In genomic region chr16:88045820-88046303, GRCh38 we compare ENCODE assay signal across 10 cellular contexts.
DNase-seq lines count a peak whose midpoint lies in the region; ATAC-seq and TF ChIP-seq lines count a peak whose summit lies in the region.
"Had no signal": no experiment of that assay in that cellular context is flagged by ENCODE, and none has a peak within 500 bp of the region (broad histone marks: within the 10 kb centered on the region; RNA-seq: fewer than 3 reads in every experiment).

No MANE protein-coding gene starts in this region.

- H3K36me3 Mint-ChIP-seq in central memory CD8-positive, alpha-beta T cell (ENCODE audit: insufficient read depth), result peaks cover 20% of the 10 kb centered on the region
- H3K36me3 Mint-ChIP-seq in Calu3 (ENCODE audit: insufficient read depth, unreplicated experiment), result peaks cover 4% of the 10 kb centered on the region

- ATAC-seq in GM19397 (IDR thresholded peaks at IDR 0.05; ENCODE audit: unreplicated experiment) (peak; percentile 58), HG03064 (IDR thresholded peaks at IDR 0.05; ENCODE audit: low read depth, unreplicated experiment) (peak; percentile 65), HG03025 (IDR thresholded peaks at IDR 0.05; ENCODE audit: low FRiP score, unreplicated experiment) (no peak)
- peak; percentile 68 for ATAC-seq in central memory CD8-positive, alpha-beta T cell (replicated peaks; ENCODE audit: extremely low read depth, poor library complexity, severe bottlenecking)

- no peak overlapping the region for H3K27ac Mint-ChIP-seq in central memory CD8-positive, alpha-beta T cell (ENCODE audit: low read depth)
- no peak overlapping the region for H3K27ac Mint-ChIP-seq in Calu3 (ENCODE audit: unreplicated experiment)

- H3K4me1 Mint-ChIP-seq in central memory CD8-positive, alpha-beta T cell, result peaks cover 13% of the 10 kb centered on the region
- no peaks in the 10 kb centered on the region for H3K4me1 Mint-ChIP-seq in Calu3 (ENCODE audit: low read depth, unreplicated experiment)

- DNase-seq in GM10266 (ENCODE audit: extremely low spot score), result peak; percentile 81
- DNase-seq in central memory CD8-positive, alpha-beta T cell (ENCODE audit: low spot score in 2 of 2), result peak in 1 of 2 donors; percentile 18
- no peak for DNase-seq in NCI-H510A treated with DMSO at 0.1 percent for 48 hours (lab: John Stamatoyannopoulos, UW)
- no peak for DNase-seq in Calu3
- DNase-seq in cerebellum (ENCODE audit: low spot score), result no peak
- DNase-seq: caudate nucleus, COR-L47 had no signal

- no peak overlapping the region for H3K4me3 Mint-ChIP-seq in central memory CD8-positive, alpha-beta T cell
- no peak overlapping the region for H3K4me3 Mint-ChIP-seq in Calu3 (ENCODE audit: low read depth, unreplicated experiment)

- BruUV-seq in Calu3 (replicated peaks; lab: Mats Ljungman, UMichigan), result no TSS peak

- no peaks in the 10 kb centered on the region for H3K9me3 Mint-ChIP-seq in central memory CD8-positive, alpha-beta T cell
- no peaks in the 10 kb centered on the region for H3K9me3 Mint-ChIP-seq in Calu3 (ENCODE audit: low read depth, unreplicated experiment)

- H3K27me3 Mint-ChIP-seq in central memory CD8-positive, alpha-beta T cell, result no peaks in the 10 kb centered on the region
- no peaks in the 10 kb centered on the region for H3K27me3 Mint-ChIP-seq in Calu3 (ENCODE audit: unreplicated experiment)

- no peak for TF ChIP-seq CTCF in GM10266 (IDR thresholded peaks at IDR 0.05; ENCODE audit: control insufficient read depth, insufficient read depth, low read depth, missing control alignments)
- no peak for TF ChIP-seq CTCF in Calu3 (IDR thresholded peaks at IDR 0.05; ENCODE audit: unreplicated experiment)

- CTCF ChIA-PET in Calu3 (lab: Charles Lee), result no interaction called here

- intact Hi-C loops in Calu3 (cut with micrococcal nuclease; ENCODE audit: unreplicated experiment), result no loop called here
